ENCODE assay signal across 8 cellular contexts in the genomic region with DNA sequence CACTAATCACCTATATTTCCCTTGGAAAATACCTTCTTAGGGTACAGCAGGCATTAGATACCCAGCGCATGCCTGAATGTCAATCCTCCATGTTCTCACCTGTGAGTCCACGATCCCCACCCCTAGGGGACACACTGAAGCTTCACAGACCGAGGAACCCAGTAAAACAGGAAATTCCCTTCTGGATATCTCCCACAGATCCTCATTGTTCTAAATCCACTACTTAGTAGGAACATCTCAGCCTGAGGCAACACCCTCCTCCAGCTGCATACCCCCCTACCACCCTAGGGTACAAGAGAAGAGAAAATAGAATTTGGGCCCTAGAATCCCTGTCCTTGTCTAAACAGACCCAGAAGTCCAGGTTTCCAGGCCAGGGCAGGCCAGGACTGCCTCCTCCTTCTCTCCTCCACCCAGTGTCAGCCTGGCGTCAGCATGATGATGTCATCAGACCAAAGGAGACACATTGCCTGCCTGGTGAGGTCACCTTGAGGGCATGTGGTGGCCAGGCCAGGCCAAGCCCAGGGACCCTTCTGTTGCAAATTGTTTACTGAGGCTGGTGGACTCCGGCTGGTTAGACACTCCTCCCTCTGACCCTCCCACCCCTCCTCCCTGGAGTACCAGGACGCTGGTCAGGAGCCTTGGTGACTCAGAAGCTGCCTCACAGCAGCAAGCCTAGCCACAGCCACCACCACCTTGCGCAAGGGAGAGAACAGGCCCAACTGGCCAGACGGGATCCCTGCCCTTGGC. TPM values are rescaled to one million over a fixed set of nuclear protein-coding genes. Genes with fewer than 3 reads are reported as not detected.
A peak's percentile ranks its signal among the peaks of the same experiment; 100 is the strongest.
DNase-seq lines count a peak whose midpoint lies in the region; ATAC-seq, FAIRE-seq and TF ChIP-seq lines count a peak whose summit lies in the region.

No MANE protein-coding gene starts in this region.

- in situ Hi-C loops in GM12878 (cut with MboI): no loop called here

- intact Hi-C loops in GM12878 (cut with micrococcal nuclease; ENCODE audit: unreplicated experiment): no loop called here
- intact Hi-C loops in aorta (cut with DNase I): no loop called here

- no peak for TF ChIP-seq EP300 in GM12878 (IDR thresholded peaks at IDR 0.05; ENCODE audit: borderline replicate concordance in 1 of 2, control insufficient read depth in 1 of 2, low read depth in 2 of 2, low read length in 2 of 2)

- SMC1A ChIA-PET in GM12878 (lab: Charles Lee; ENCODE audit: uncharacterized antibody, unreplicated experiment): interaction anchor here (1.2 to 1.7 kb wide), 2 partner anchors 14 to 15 kb away, joined by 3 to 4 read pairs; no protein-coding TSS in a partner anchor

- no peak overlapping the region for H3K9ac ChIP-seq in GM12878 (ENCODE audit: control insufficient read depth, insufficient read depth, low read length)

- CTCF ChIA-PET in GM12878 (lab: Yijun Ruan, JAX): no interaction called here

- no peaks in the 10 kb centered on the region for H4K20me1 ChIP-seq in GM12878 (ENCODE audit: control insufficient read depth, insufficient read depth)

- no peak for TF ChIP-seq CTCF in GM12878 (IDR thresholded peaks at IDR 0.05 in 2 of 3, conservative IDR thresholded peaks at IDR 0.05 in 1 of 3; ENCODE audit: control insufficient read depth in 2 of 3, extremely low read depth in 1 of 3, insufficient read depth in 1 of 3, low read depth in 3 of 3, low read length in 3 of 3)

- H3K4me1 ChIP-seq in GM12878 (ENCODE audit: control insufficient read depth, insufficient read depth, low read length): no peaks in the 10 kb centered on the region; the same call in 1 of the 2 replicates
- no peaks in the 10 kb centered on the region for H3K4me1 ChIP-seq in aorta (ENCODE audit: control insufficient read depth in 1 of 2, insufficient read depth in 2 of 2, low read length in 2 of 2)

- no peak for TF ChIP-seq POLR2A in GM12878 (IDR thresholded peaks at IDR 0.05; ENCODE audit: low read depth, low read length)

- no peak for FAIRE-seq in GM12878 (lab: Jason Lieb, UNC)

- H3K4me3 ChIP-seq in GM12878 (no peak overlapping the region), aorta (ENCODE audit: low read length in 2 of 2) (no peak overlapping the region)

- H3K9me3 ChIP-seq in GM12878 (replicated peaks; ENCODE audit: control insufficient read depth, insufficient read depth, low read length) (no peaks in the 10 kb centered on the region), aorta (ENCODE audit: control insufficient read depth, low read length) (no peaks in the 10 kb centered on the region)

- 55% methylated on average over 8 of the region's 8 CpGs for WGBS in GM12878 (ENCODE audit: insufficient coverage, insufficient replicate concordance, low lambda C conversion rate, missing lambda C conversion rate)
- WGBS in aorta, 2 donors: 62 to 64% methylated on average over 8 of the region's 8 CpGs

- H3K27ac ChIP-seq in GM12878 (ENCODE audit: control insufficient read depth, insufficient read depth) (no peak overlapping the region), aorta (ENCODE audit: low read depth in 1 of 2, low read length in 2 of 2) (no peak overlapping the region)

- no peak overlapping the region for H3K4me2 ChIP-seq in GM12878 (ENCODE audit: control insufficient read depth, insufficient read depth)

- RAD21 ChIA-PET in GM12878 (lab: Charles Lee; ENCODE audit: unreplicated experiment): no interaction called here

- no peaks in the 10 kb centered on the region for H3K79me2 ChIP-seq in GM12878 (ENCODE audit: control insufficient read depth, insufficient read depth, low read length)

- H2AFZ ChIP-seq in GM12878 (ENCODE audit: control insufficient read depth, low read depth, low read length): no peak overlapping the region

- no peaks in the 10 kb centered on the region for H3K36me3 ChIP-seq in GM12878 (ENCODE audit: control insufficient read depth in 2 of 2, insufficient read depth in 2 of 2, low read length in 1 of 2)
- no peaks in the 10 kb centered on the region for H3K36me3 ChIP-seq in aorta (ENCODE audit: control insufficient read depth in 1 of 2, insufficient read depth in 2 of 2, low read length in 1 of 2)

- no TSS peak for BruUV-seq in GM12878 (replicated peaks; lab: Mats Ljungman, UMichigan)

- no peak for TF ChIP-seq RAD21 in GM12878 (IDR thresholded peaks at IDR 0.05; ENCODE audit: insufficient read depth, low read depth, low read length)

- H3K27me3 ChIP-seq in GM12878 (replicated peaks in 1 of 2; ENCODE audit: control insufficient read depth in 2 of 2, insufficient read depth in 2 of 2, low read length in 1 of 2) (no peaks in the 10 kb centered on the region), aorta (ENCODE audit: control insufficient read depth in 1 of 2, insufficient read depth in 2 of 2, low read length in 1 of 2) (no peaks in the 10 kb centered on the region)

- POLR2A ChIA-PET in GM12878 (lab: Charles Lee): interaction anchor here (0.6 to 1.0 kb wide), 2 partner anchors 12 to 292 kb away, joined by 4 to 6 read pairs; no protein-coding TSS in a partner anchor

- DNase-seq in A172 (ENCODE audit: low spot score): peak; percentile 96
- DNase-seq in HuH-7 (ENCODE audit: low spot score): peak; percentile 45
- DNase-seq in GM12878 (ENCODE audit: low read depth, low spot score): no peak
- DNase-seq in left kidney (ENCODE audit: low read depth, low spot score): peak; percentile 38
- peak; percentile 88 to 89 for DNase-seq in aorta
- no peak for DNase-seq in NCI-H526 (lab: John Stamatoyannopoulos, UW)
- DNase-seq in Kasumi-1 (lab: John Stamatoyannopoulos, UW): no peak

- ATAC-seq in GM12878 (peak; percentile 55), aorta (ENCODE audit: low FRiP score) (peak; percentile 86), GM21367 (IDR thresholded peaks at IDR 0.05; ENCODE audit: unreplicated experiment) (no peak)

RNA-seq across cellular contexts. Expression of a gene that starts 6.2 kb away (rescaled TPM):
- total RNA-seq in A172 (2014; rRNA removed; shearing (Covaris generic)): 1.6 and 2.2 TPM in 2 replicates
- not detected in 2 replicates for total RNA-seq in GM12878 (2013; cell fraction: nucleolus; rRNA removed)
- total RNA-seq in GM12878 (2014; rRNA removed) (2.5 and 2.8 TPM in 2 replicates), GM12878 (2014; rRNA removed; fragmentation: Illumina TruSeq; extraction: Trizol) (3.1 and 3.3 TPM in 2 replicates), GM12878 (2021) (4.0 and 5.6 TPM in 2 replicates), aorta (under 1 TPM; 0.24 to 0.26 TPM)
- polyA plus RNA-seq in GM12878 (2011; ENCODE audit: low read depth): 3.0 TPM
- polyA plus RNA-seq in GM12878 (2011; rRNA removed) (7.5 and 8.7 TPM in 2 replicates), GM12878 (2014; fragmentation: Illumina TruSeq; extraction: Trizol) (2.6 and 4.5 TPM in 2 replicates), GM12878 (2014; fragmentation: Nextera tagmentation; extraction: Ambion mirVana) (1 to 10 TPM; 3.2 to 3.5 TPM), GM12878 (2014; rRNA removed) (3.4 TPM in 2 replicates), GM12878 (2016; fragmentation: Nextera tagmentation; extraction: Ambion mirVana) (1 to 10 TPM; 6.9 to 8.3 TPM), aorta (not detected)
- polyA plus RNA-seq in GM12878 (2011; cell fraction: cytosol; rRNA removed): 6.4 and 9.5 TPM in 2 replicates
- polyA plus RNA-seq in GM12878 (2011; cell fraction: nucleus; rRNA removed): 5.1 and 6.9 TPM in 2 replicates
- polyA plus RNA-seq in GM12878 (2012): 2.3 and 3.2 TPM in 2 replicates
- 14.3 and 18.7 TPM in 2 replicates for polyA minus RNA-seq in GM12878 (2011; rRNA and poly(A)+ RNA removed)
- 2.3 and 4.4 TPM in 2 replicates for polyA minus RNA-seq in GM12878 (2011; cell fraction: cytosol; rRNA and poly(A)+ RNA removed)
- 2.3 and 5.5 TPM in 2 replicates for polyA minus RNA-seq in GM12878 (2011; cell fraction: nucleus; rRNA and poly(A)+ RNA removed)

RNA-seq across cellular contexts. Expression of a gene that starts 13.5 kb away (rescaled TPM):
- total RNA-seq in A172 (2014; rRNA removed; shearing (Covaris generic)): 0.07 and 0.38 TPM in 2 replicates
- 49.9 and 52.0 TPM in 2 replicates for total RNA-seq in GM12878 (2013; cell fraction: nucleolus; rRNA removed)
- total RNA-seq in GM12878 (2014; rRNA removed) (64.8 and 72.0 TPM in 2 replicates), GM12878 (2014; rRNA removed; fragmentation: Illumina TruSeq; extraction: Trizol) (78.5 and 78.9 TPM in 2 replicates), GM12878 (2021) (136 and 143 TPM in 2 replicates), aorta (10 to 100 TPM; 14.7 to 20.5 TPM)
- 51.5 TPM for polyA plus RNA-seq in GM12878 (2011; ENCODE audit: low read depth)
- polyA plus RNA-seq in GM12878 (2011; rRNA removed) (68.3 and 90.2 TPM in 2 replicates), GM12878 (2014; fragmentation: Illumina TruSeq; extraction: Trizol) (74.3 and 94.1 TPM in 2 replicates), GM12878 (2014; fragmentation: Nextera tagmentation; extraction: Ambion mirVana) (10 to 100 TPM; 12.9 to 20.9 TPM), GM12878 (2014; rRNA removed) (81.9 and 86.9 TPM in 2 replicates), GM12878 (2016; fragmentation: Nextera tagmentation; extraction: Ambion mirVana) (10 to 100 TPM; 64.1 to 74.0 TPM), aorta (10 to 100 TPM in 1 of 2 donors, 1 to 10 TPM in 1; 1.3 to 12.1 TPM)
- 120 and 128 TPM in 2 replicates for polyA plus RNA-seq in GM12878 (2011; cell fraction: cytosol; rRNA removed)
- polyA plus RNA-seq in GM12878 (2011; cell fraction: nucleus; rRNA removed): 83.8 and 88.7 TPM in 2 replicates
- 86.4 and 90.3 TPM in 2 replicates for polyA plus RNA-seq in GM12878 (2012)
- 65.2 and 132 TPM in 2 replicates for polyA minus RNA-seq in GM12878 (2011; rRNA and poly(A)+ RNA removed)
- 46.4 and 49.8 TPM in 2 replicates for polyA minus RNA-seq in GM12878 (2011; cell fraction: cytosol; rRNA and poly(A)+ RNA removed)
- 23.0 and 35.9 TPM in 2 replicates for polyA minus RNA-seq in GM12878 (2011; cell fraction: nucleus; rRNA and poly(A)+ RNA removed)

RNA-seq across cellular contexts. Expression of a gene that starts 15.0 kb away (rescaled TPM):
- total RNA-seq in A172 (2014; rRNA removed; shearing (Covaris generic)): 3.8 and 4.0 TPM in 2 replicates
- total RNA-seq in GM12878 (2013; cell fraction: nucleolus; rRNA removed): 1.7 and 2.1 TPM in 2 replicates
- 2.2 and 2.5 TPM in 2 replicates for total RNA-seq in GM12878 (2014; rRNA removed)
- total RNA-seq in GM12878 (2014; rRNA removed; fragmentation: Illumina TruSeq; extraction: Trizol): 1.2 and 2.1 TPM in 2 replicates
- 2.7 and 3.3 TPM in 2 replicates for total RNA-seq in GM12878 (2021)
- polyA plus RNA-seq in GM12878 (2011; ENCODE audit: low read depth): 4.2 TPM
- 3.4 and 3.9 TPM in 2 replicates for polyA plus RNA-seq in GM12878 (2011; rRNA removed)
- polyA plus RNA-seq in GM12878 (2011; cell fraction: cytosol; rRNA removed): 2.9 and 3.5 TPM in 2 replicates
- polyA plus RNA-seq in GM12878 (2011; cell fraction: nucleus; rRNA removed): 4.5 and 4.8 TPM in 2 replicates
- polyA plus RNA-seq in GM12878 (2012): 2.2 and 2.3 TPM in 2 replicates
- polyA plus RNA-seq in GM12878 (2014; fragmentation: Illumina TruSeq; extraction: Trizol): 0.52 and 1.3 TPM in 2 replicates
- 1 to 10 TPM in 1 of 2 experiments, under 1 TPM in 1; 0.66 to 1.3 TPM for polyA plus RNA-seq in GM12878 (2014; fragmentation: Nextera tagmentation; extraction: Ambion mirVana)
- 2.8 and 3.8 TPM in 2 replicates for polyA plus RNA-seq in GM12878 (2014; rRNA removed)
- 1 to 10 TPM; 3.1 to 4.9 TPM for polyA plus RNA-seq in GM12878 (2016; fragmentation: Nextera tagmentation; extraction: Ambion mirVana)
- polyA minus RNA-seq in GM12878 (2011; rRNA and poly(A)+ RNA removed): 0.82 and 1.2 TPM in 2 replicates
- not detected in 2 replicates for polyA minus RNA-seq in GM12878 (2011; cell fraction: cytosol; rRNA and poly(A)+ RNA removed)
- polyA minus RNA-seq in GM12878 (2011; cell fraction: nucleus; rRNA and poly(A)+ RNA removed): 1.1 and 1.5 TPM in 2 replicates
- 1 to 10 TPM in 1 of 2 donors, under 1 TPM in 1; 0.78 to 2.5 TPM for total RNA-seq in aorta
- 10 to 100 TPM in 1 of 2 donors, 1 to 10 TPM in 1; 7.9 to 14.8 TPM for polyA plus RNA-seq in aorta

RNA-seq across cellular contexts. Expression of a gene that starts 34.7 kb away (rescaled TPM):
- total RNA-seq in A172 (2014; rRNA removed; shearing (Covaris generic)): 197 and 218 TPM in 2 replicates
- total RNA-seq in GM12878 (2013; cell fraction: nucleolus; rRNA removed): 2.0 and 4.3 TPM in 2 replicates
- total RNA-seq in GM12878 (2014; rRNA removed): 52.1 and 52.3 TPM in 2 replicates
- 44.0 and 54.3 TPM in 2 replicates for total RNA-seq in GM12878 (2014; rRNA removed; fragmentation: Illumina TruSeq; extraction: Trizol)
- total RNA-seq in GM12878 (2021): 76.8 and 81.8 TPM in 2 replicates
- polyA plus RNA-seq in GM12878 (2011; ENCODE audit: low read depth): 45.1 TPM
- polyA plus RNA-seq in GM12878 (2011; rRNA removed): 111 and 127 TPM in 2 replicates
- polyA plus RNA-seq in GM12878 (2011; cell fraction: cytosol; rRNA removed): 103 and 106 TPM in 2 replicates
- 34.5 and 52.5 TPM in 2 replicates for polyA plus RNA-seq in GM12878 (2011; cell fraction: nucleus; rRNA removed)
- polyA plus RNA-seq in GM12878 (2012): 82.6 and 88.2 TPM in 2 replicates
- 63.2 and 84.1 TPM in 2 replicates for polyA plus RNA-seq in GM12878 (2014; fragmentation: Illumina TruSeq; extraction: Trizol)
- polyA plus RNA-seq in GM12878 (2014; fragmentation: Nextera tagmentation; extraction: Ambion mirVana): 10 to 100 TPM; 30.0 to 59.6 TPM
- 102 and 117 TPM in 2 replicates for polyA plus RNA-seq in GM12878 (2014; rRNA removed)
- polyA plus RNA-seq in GM12878 (2016; fragmentation: Nextera tagmentation; extraction: Ambion mirVana): 100 to 1,000 TPM; 136 to 141 TPM
- 24.8 and 34.2 TPM in 2 replicates for polyA minus RNA-seq in GM12878 (2011; rRNA and poly(A)+ RNA removed)
- polyA minus RNA-seq in GM12878 (2011; cell fraction: cytosol; rRNA and poly(A)+ RNA removed): 14.4 and 21.2 TPM in 2 replicates
- polyA minus RNA-seq in GM12878 (2011; cell fraction: nucleus; rRNA and poly(A)+ RNA removed): 2.9 and 8.3 TPM in 2 replicates
- total RNA-seq in aorta: 10 to 100 TPM; 36.4 to 42.3 TPM
- 100 to 1,000 TPM in 1 of 2 donors, 10 to 100 TPM in 1; 74.6 to 116 TPM for polyA plus RNA-seq in aorta

RNA-seq across cellular contexts. Expression of a gene that starts 34.7 kb away (rescaled TPM):
- 26.8 and 27.8 TPM in 2 replicates for total RNA-seq in A172 (2014; rRNA removed; shearing (Covaris generic))
- total RNA-seq in GM12878 (2013; cell fraction: nucleolus; rRNA removed): 53.0 and 53.6 TPM in 2 replicates
- total RNA-seq in GM12878 (2014; rRNA removed) (27.9 and 33.0 TPM in 2 replicates), GM12878 (2014; rRNA removed; fragmentation: Illumina TruSeq; extraction: Trizol) (24.0 and 25.0 TPM in 2 replicates), GM12878 (2021) (27.4 and 28.8 TPM in 2 replicates), aorta (10 to 100 TPM; 31.1 to 41.6 TPM)
- polyA plus RNA-seq in GM12878 (2011; ENCODE audit: low read depth): 18.2 TPM
- polyA plus RNA-seq in GM12878 (2011; rRNA removed) (10.5 and 19.2 TPM in 2 replicates), GM12878 (2014; fragmentation: Illumina TruSeq; extraction: Trizol) (20.8 and 27.2 TPM in 2 replicates), GM12878 (2014; fragmentation: Nextera tagmentation; extraction: Ambion mirVana) (10 to 100 TPM; 43.1 to 54.4 TPM), GM12878 (2014; rRNA removed) (27.3 and 27.4 TPM in 2 replicates), GM12878 (2016; fragmentation: Nextera tagmentation; extraction: Ambion mirVana) (10 to 100 TPM; 35.3 to 40.4 TPM), aorta (10 to 100 TPM; 47.6 to 50.5 TPM)
- 29.7 and 31.4 TPM in 2 replicates for polyA plus RNA-seq in GM12878 (2011; cell fraction: cytosol; rRNA removed)
- 46.3 and 63.1 TPM in 2 replicates for polyA plus RNA-seq in GM12878 (2011; cell fraction: nucleus; rRNA removed)
- polyA plus RNA-seq in GM12878 (2012): 22.7 and 33.5 TPM in 2 replicates
- polyA minus RNA-seq in GM12878 (2011; rRNA and poly(A)+ RNA removed): 22.1 and 27.7 TPM in 2 replicates
- polyA minus RNA-seq in GM12878 (2011; cell fraction: cytosol; rRNA and poly(A)+ RNA removed): 6.1 and 8.5 TPM in 2 replicates
- 27.1 and 27.3 TPM in 2 replicates for polyA minus RNA-seq in GM12878 (2011; cell fraction: nucleus; rRNA and poly(A)+ RNA removed)

Comparison
In these comparisons a context has a peak if more than half of its experiments do, and no peak if none do; other contexts are left out.
1. DNase-seq: peak in A172 (single experiment), HuH-7 (single experiment), left kidney (single experiment) and aorta (2 of 2); none in GM12878 (single experiment), NCI-H526 (0 of 2) and Kasumi-1 (0 of 2).
2. RNA of a gene that starts 13.5 kb away (total RNA-seq): 49.9 to 143 TPM in GM12878 and 14.7 to 20.5 TPM in aorta; 0.07 to 0.38 TPM in A172; every median in the first group is over 10 times any median in the second.